18 cellular contexts compared by ENCODE assay signal in genomic region chr11:105489431-105489830, GRCh38.
DNase-seq lines count a peak whose midpoint lies in the region; FAIRE-seq and TF ChIP-seq lines count a peak whose summit lies in the region.
"Had no signal": no experiment of that assay in that cellular context is flagged by ENCODE, and none has a peak within 500 bp of the region (broad histone marks: within the 10 kb centered on the region; RNA-seq: fewer than 3 reads in every experiment).

No MANE protein-coding gene starts in this region.

- H3K36me3 ChIP-seq in astrocyte (ENCODE audit: insufficient read depth, low read length) (no peaks in the 10 kb centered on the region), tibial artery (no peaks in the 10 kb centered on the region)
- H3K36me3 ChIP-seq: left ventricle myocardium inferior, vagina had no signal

- no peaks in the 10 kb centered on the region for H3K79me2 ChIP-seq in astrocyte (ENCODE audit: insufficient read depth, low read length)

- H3K27me3 Mint-ChIP-seq in astrocyte (ENCODE audit: low read depth, unreplicated experiment) (no peaks in the 10 kb centered on the region), chondrocyte (ENCODE audit: low read depth) (peaks cover 6% of the 10 kb centered on the region)
- H3K27me3 Mint-ChIP-seq: activated CD4-positive, alpha-beta memory T cell treated with anti-CD3 and anti-CD28 coated beads for 36 hours had no signal

- FAIRE-seq in astrocyte (lab: Jason Lieb, UNC) = no peak
- FAIRE-seq: RCC 7860 had no signal

- H3K27ac Mint-ChIP-seq in astrocyte (ENCODE audit: unreplicated experiment) (no peak overlapping the region), chondrocyte (ENCODE audit: unreplicated experiment) (no peak overlapping the region)
- H3K27ac Mint-ChIP-seq: activated CD4-positive, alpha-beta memory T cell treated with anti-CD3 and anti-CD28 coated beads for 36 hours had no signal

- H3K36me3 Mint-ChIP-seq in astrocyte (ENCODE audit: low read depth, unreplicated experiment) = no peaks in the 10 kb centered on the region
- no peaks in the 10 kb centered on the region for H3K36me3 Mint-ChIP-seq in chondrocyte (ENCODE audit: low read depth)
- H3K36me3 Mint-ChIP-seq: activated CD4-positive, alpha-beta memory T cell treated with anti-CD3 and anti-CD28 coated beads for 36 hours had no signal

- H2AFZ ChIP-seq in astrocyte (ENCODE audit: low read depth, low read length) = no peak overlapping the region

- peak; percentile 48 for DNase-seq in NCI-H748 (lab: John Stamatoyannopoulos, UW; ENCODE audit: unreplicated experiment)
- DNase-seq in NCI-H748 treated with DMSO at 0.1 percent for 48 hours (lab: John Stamatoyannopoulos, UW) = no peak
- peak; percentile 4 for DNase-seq in astrocyte (ENCODE audit: low read depth)
- DNase-seq in hippocampal formation (lab: John Stamatoyannopoulos, UW) = peak; percentile 1 to 18
- peak; percentile 24 for DNase-seq in superior temporal gyrus (ENCODE audit: extremely low spot score)
- no peak for DNase-seq in chondrocyte (ENCODE audit: low spot score)
- DNase-seq in stimulated activated CD4-positive, alpha-beta T cell treated with anti-CD3 and anti-CD28 coated beads, Interleukin-2, amount 100 ng/mL, for 48 hours = no peak
- DNase-seq in tibial artery = no peak
- DNase-seq: activated CD4-positive, alpha-beta memory T cell treated with anti-CD3 and anti-CD28 coated beads for 36 hours; activated effector memory CD4-positive, alpha-beta T cell treated with Interleukin-2 at 50 U/mL for 16 hours; DND-41; foreskin keratinocyte; left ventricle myocardium inferior; NCI-H187; stimulated activated CD4-positive, alpha-beta T cell treated with anti-CD3 and anti-CD28 coated beads, Interleukin-15, amount 100 ng/mL, for 24 hours; stimulated activated CD8-positive, alpha-beta memory T cell treated with anti-CD3 and anti-CD28 coated beads, Interleukin-4, amount 100 ng/mL, for 48 hours had no signal

- H3K9me3 ChIP-seq in astrocyte (ENCODE audit: insufficient read depth, low read depth, low read length) (no peaks in the 10 kb centered on the region), tibial artery (no peaks in the 10 kb centered on the region)
- H3K9me3 ChIP-seq: left ventricle myocardium inferior, vagina had no signal

- H3K4me3 ChIP-seq in astrocyte (ENCODE audit: insufficient read depth, low read depth, low read length) (no peak overlapping the region), tibial artery (no peak overlapping the region)
- H3K4me3 ChIP-seq: left ventricle myocardium inferior, vagina had no signal

- TF ChIP-seq CTCF in astrocyte (IDR thresholded peaks at IDR 0.05; ENCODE audit: insufficient read depth, low read depth, low read length) = no peak
- no peak for TF ChIP-seq CTCF in chondrocyte (IDR thresholded peaks at IDR 0.05)
- no peak for TF ChIP-seq CTCF in tibial artery (IDR thresholded peaks at IDR 0.05)

- peak overlapping the region; percentile 47 for H3K4me2 ChIP-seq in astrocyte (ENCODE audit: low read length)

- no peaks in the 10 kb centered on the region for H3K27me3 ChIP-seq in astrocyte (ENCODE audit: insufficient read depth, low read length)
- no peaks in the 10 kb centered on the region for H3K27me3 ChIP-seq in tibial artery
- H3K27me3 ChIP-seq: foreskin keratinocyte, vagina had no signal

- intact Hi-C loops in tibial artery (cut with DNase I; ENCODE audit: low total_unique reads) = no loop called here

- no peaks in the 10 kb centered on the region for H3K4me1 Mint-ChIP-seq in astrocyte (ENCODE audit: low read depth, unreplicated experiment)
- H3K4me1 Mint-ChIP-seq in chondrocyte (ENCODE audit: low read depth) = no peaks in the 10 kb centered on the region

- no peaks in the 10 kb centered on the region for H4K20me1 ChIP-seq in astrocyte (ENCODE audit: insufficient read depth, low read length)

- H3K4me3 Mint-ChIP-seq in astrocyte (ENCODE audit: unreplicated experiment) = no peak overlapping the region
- H3K4me3 Mint-ChIP-seq in chondrocyte (ENCODE audit: unreplicated experiment) = no peak overlapping the region
- H3K4me3 Mint-ChIP-seq: activated CD4-positive, alpha-beta memory T cell treated with anti-CD3 and anti-CD28 coated beads for 36 hours had no signal

- H3K4me1 ChIP-seq in astrocyte (ENCODE audit: insufficient read depth, low read length) = no peaks in the 10 kb centered on the region
- H3K4me1 ChIP-seq in tibial artery = no peaks in the 10 kb centered on the region
- H3K4me1 ChIP-seq: foreskin keratinocyte, left ventricle myocardium inferior, vagina had no signal

- H3K9me3 Mint-ChIP-seq in astrocyte (ENCODE audit: unreplicated experiment) (no peaks in the 10 kb centered on the region), chondrocyte (ENCODE audit: low read depth) (no peaks in the 10 kb centered on the region)
- H3K9me3 Mint-ChIP-seq: activated CD4-positive, alpha-beta memory T cell treated with anti-CD3 and anti-CD28 coated beads for 36 hours had no signal

- H3K9ac ChIP-seq in astrocyte (ENCODE audit: low read length) = no peak overlapping the region

- H3K27ac ChIP-seq in astrocyte (ENCODE audit: low read depth, low read length) = no peak overlapping the region
- H3K27ac ChIP-seq in tibial artery = no peak overlapping the region
- H3K27ac ChIP-seq: foreskin keratinocyte, left ventricle myocardium inferior, vagina had no signal

Comparison
In these comparisons a context has a peak if more than half of its experiments do, and no peak if none do; other contexts are left out.
1. DNase-seq: peak in NCI-H748 (single experiment), astrocyte (single experiment), hippocampal formation (2 of 2) and superior temporal gyrus (single experiment); none in NCI-H748 treated with DMSO at 0.1 percent for 48 hours (single experiment), chondrocyte (single experiment), stimulated activated CD4-positive, alpha-beta T cell treated with anti-CD3 and anti-CD28 coated beads, Interleukin-2, amount 100 ng/mL, for 48 hours (0 of 2) and tibial artery (0 of 2).